2 cellular contexts compared by ENCODE assay signal in the genomic region with DNA sequence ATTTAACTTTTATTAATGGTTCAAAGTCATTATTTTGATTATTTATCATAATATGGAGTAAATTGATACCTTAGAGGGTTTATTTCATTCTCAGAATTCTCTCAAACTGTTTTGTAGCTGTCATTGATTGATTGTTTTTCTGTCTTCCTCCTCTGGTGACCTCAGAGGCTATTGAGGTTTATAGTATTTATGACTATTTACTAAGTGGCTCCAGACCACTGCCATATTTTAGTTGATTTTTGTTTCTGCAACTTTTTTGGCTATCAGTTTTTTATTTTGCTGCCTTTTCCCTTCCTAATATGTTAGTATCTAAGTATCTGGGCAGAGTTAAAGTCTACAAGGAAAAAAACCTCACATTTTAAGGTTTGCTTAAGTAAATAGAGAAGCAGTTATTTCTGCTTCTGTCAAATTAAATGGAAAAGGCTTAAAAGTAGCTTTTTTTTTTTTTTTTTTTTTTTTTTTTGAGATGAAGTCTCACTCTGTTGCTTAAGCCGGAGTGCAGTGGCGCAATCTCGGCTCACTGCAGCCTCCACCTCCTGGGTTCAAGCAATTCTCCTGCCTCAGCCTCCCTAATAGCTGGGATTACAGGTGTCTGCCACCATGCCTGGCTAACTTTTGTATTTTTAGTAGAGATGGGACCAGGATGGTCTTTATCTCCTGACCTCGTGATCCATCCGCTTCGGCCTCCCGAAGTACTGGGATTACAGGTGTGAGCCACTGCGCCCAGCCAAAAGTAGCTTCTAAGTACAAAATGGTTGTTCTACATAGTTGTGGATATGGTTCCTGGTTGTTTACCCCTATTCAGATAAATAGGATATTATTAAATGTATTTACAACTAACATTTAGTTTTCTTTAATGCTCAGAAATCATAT.
A peak's percentile ranks its signal among the peaks of the same experiment; 100 is the strongest.
TF ChIP-seq lines count a peak whose summit lies in the region.

No MANE protein-coding gene starts in this region.

TF ChIP-seq in A549, 52 proteins besides CTCF, POLR2A, EP300 and RAD21:
- TF ChIP-seq CEBPB (IDR thresholded peaks at IDR 0.05): 0 out of 4 replicates have a peak, but pooled peaks of 1 of the 2 experiments have one; percentile 19
- no peak for TF ChIP-seq EHMT2 (IDR thresholded peaks at IDR 0.05; ENCODE audit: low read depth)
- TF ChIP-seq MYC (IDR thresholded peaks at IDR 0.05; ENCODE audit: borderline replicate concordance, low read length): no peak
- no peak for TF ChIP-seq SMC3 (IDR thresholded peaks at IDR 0.05)
- no peak for TF ChIP-seq JUNB (IDR thresholded peaks at IDR 0.05)
TF ChIP-seq in A549: peak in this region for 1.

TF ChIP-seq in GM12878, 131 proteins besides CTCF, POLR2A, EP300 and RAD21:
- TF ChIP-seq, protein P1, sequence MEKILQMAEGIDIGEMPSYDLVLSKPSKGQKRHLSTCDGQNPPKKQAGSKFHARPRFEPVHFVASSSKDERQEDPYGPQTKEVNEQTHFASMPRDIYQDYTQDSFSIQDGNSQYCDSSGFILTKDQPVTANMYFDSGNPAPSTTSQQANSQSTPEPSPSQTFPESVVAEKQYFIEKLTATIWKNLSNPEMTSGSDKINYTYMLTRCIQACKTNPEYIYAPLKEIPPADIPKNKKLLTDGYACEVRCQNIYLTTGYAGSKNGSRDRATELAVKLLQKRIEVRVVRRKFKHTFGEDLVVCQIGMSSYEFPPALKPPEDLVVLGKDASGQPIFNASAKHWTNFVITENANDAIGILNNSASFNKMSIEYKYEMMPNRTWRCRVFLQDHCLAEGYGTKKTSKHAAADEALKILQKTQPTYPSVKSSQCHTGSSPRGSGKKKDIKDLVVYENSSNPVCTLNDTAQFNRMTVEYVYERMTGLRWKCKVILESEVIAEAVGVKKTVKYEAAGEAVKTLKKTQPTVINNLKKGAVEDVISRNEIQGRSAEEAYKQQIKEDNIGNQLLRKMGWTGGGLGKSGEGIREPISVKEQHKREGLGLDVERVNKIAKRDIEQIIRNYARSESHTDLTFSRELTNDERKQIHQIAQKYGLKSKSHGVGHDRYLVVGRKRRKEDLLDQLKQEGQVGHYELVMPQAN (conservative IDR thresholded peaks at IDR 0.05): no peak
- peak; percentile 73; the same call in 1 of the 2 replicates for TF ChIP-seq POLR2AphosphoS5 (IDR thresholded peaks at IDR 0.05; ENCODE audit: low read length)
- TF ChIP-seq ZZZ3 (IDR thresholded peaks at IDR 0.05; ENCODE audit: control insufficient read depth, insufficient read length, low read depth): no peak
- no peak for TF ChIP-seq SREBF1 (IDR thresholded peaks at IDR 0.05; ENCODE audit: low read length)
- no peak for TF ChIP-seq SMC3 (IDR thresholded peaks at IDR 0.05; ENCODE audit: borderline replicate concordance, low read length)
- TF ChIP-seq JUND (IDR thresholded peaks at IDR 0.05; ENCODE audit: low read depth, low read length): no peak
- TF ChIP-seq PAX8 (IDR thresholded peaks at IDR 0.05): no peak
- no peak for TF ChIP-seq NFXL1 (IDR thresholded peaks at IDR 0.05; ENCODE audit: borderline replicate concordance)
- TF ChIP-seq, protein P2, sequence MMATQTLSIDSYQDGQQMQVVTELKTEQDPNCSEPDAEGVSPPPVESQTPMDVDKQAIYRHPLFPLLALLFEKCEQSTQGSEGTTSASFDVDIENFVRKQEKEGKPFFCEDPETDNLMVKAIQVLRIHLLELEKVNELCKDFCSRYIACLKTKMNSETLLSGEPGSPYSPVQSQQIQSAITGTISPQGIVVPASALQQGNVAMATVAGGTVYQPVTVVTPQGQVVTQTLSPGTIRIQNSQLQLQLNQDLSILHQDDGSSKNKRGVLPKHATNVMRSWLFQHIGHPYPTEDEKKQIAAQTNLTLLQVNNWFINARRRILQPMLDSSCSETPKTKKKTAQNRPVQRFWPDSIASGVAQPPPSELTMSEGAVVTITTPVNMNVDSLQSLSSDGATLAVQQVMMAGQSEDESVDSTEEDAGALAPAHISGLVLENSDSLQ (IDR thresholded peaks at IDR 0.05): peak; percentile 84
